23 cellular contexts compared by ENCODE assay signal in genomic region chr4:4766570-4766969, GRCh38.
A peak's percentile ranks its signal among the peaks of the same experiment; 100 is the strongest.
DNase-seq lines count a peak whose midpoint lies in the region; ATAC-seq and TF ChIP-seq lines count a peak whose summit lies in the region.
"Had no signal": no experiment of that assay in that cellular context is flagged by ENCODE, and none has a peak within 500 bp of the region (broad histone marks: within the 10 kb centered on the region; RNA-seq: fewer than 3 reads in every experiment).

No MANE protein-coding gene starts in this region.

- no peaks in the 10 kb centered on the region for H4K20me1 ChIP-seq in BLaER1

- no peak overlapping the region for H3K27ac ChIP-seq in BLaER1
- no peak overlapping the region; the same call in 1 of the 2 replicates for H3K27ac ChIP-seq in HUES6 (ENCODE audit: low read depth, low read length)
- no peak overlapping the region for H3K27ac ChIP-seq in brain microvascular endothelial cell
- peak overlapping the region; percentile 95 for H3K27ac ChIP-seq in mesodermal cell (ENCODE audit: low read depth, low read length, severe bottlenecking)
- H3K27ac ChIP-seq: C4-2B, KMS-11, PC-9, SJCRH30 had no signal

- no peak overlapping the region for H3K4me3 ChIP-seq in BLaER1
- H3K4me3 ChIP-seq in HUES6 (ENCODE audit: low read depth, low read length), result no peak overlapping the region
- H3K4me3 ChIP-seq in brain microvascular endothelial cell (ENCODE audit: low read depth, low read length), result no peak overlapping the region
- H3K4me3 ChIP-seq in mesodermal cell (ENCODE audit: extremely low read depth, insufficient read depth, low read length, poor library complexity, severe bottlenecking), result no peak overlapping the region
- H3K4me3 ChIP-seq: GM12878, PC-9, SJCRH30 had no signal

- peak; percentile 9 for DNase-seq in brain microvascular endothelial cell
- no peak for DNase-seq in activated gamma-delta T cell (lab: John Stamatoyannopoulos, UW)
- no peak for DNase-seq in stimulated activated CD4-positive, alpha-beta T cell treated with anti-CD3 and anti-CD28 coated beads, Interleukin-4, amount 100 ng/mL, for 24 hours
- DNase-seq: Caco-2; CD8-positive, alpha-beta T cell; GDM1; MM.1S; NCI-H1092; NCI-H1417 treated with DMSO at 0.1 percent for 48 hours; NCI-H1694 treated with DMSO at 0.1 percent for 48 hours; NCI-H2081; NCI-H2227 treated with DMSO at 0.1 percent for 48 hours; NCI-H526 treated with DMSO at 0.1 percent for 48 hours; PC-9; SJCRH30 had no signal

- in situ Hi-C loops in brain microvascular endothelial cell (cut with HindIII; ENCODE audit: low pct_ligation_motif_present, low sequenced_read_pairs), result no loop called here

- no peak for TF ChIP-seq CTCF in brain microvascular endothelial cell (IDR thresholded peaks at IDR 0.05; ENCODE audit: low read depth, low read length, missing control alignments)

- H3K27me3 ChIP-seq in BLaER1 (no peaks in the 10 kb centered on the region), HUES6 (ENCODE audit: control insufficient read depth, insufficient read depth, low read length) (no peaks in the 10 kb centered on the region), brain microvascular endothelial cell (replicated peaks) (no peaks in the 10 kb centered on the region)
- H3K27me3 ChIP-seq: SJCRH30 had no signal

- ATAC-seq in GM18858 (IDR thresholded peaks at IDR 0.05; ENCODE audit: unreplicated experiment), result no peak
- ATAC-seq: CD8-positive, alpha-beta T cell; GM12878; Right ventricle myocardium inferior had no signal

- H3K4me1 ChIP-seq in BLaER1 (peaks cover 45% of the 10 kb centered on the region), HUES6 (ENCODE audit: control insufficient read depth, insufficient read depth, low read length) (peaks cover 37% of the 10 kb centered on the region), mesodermal cell (ENCODE audit: control insufficient read depth, insufficient read depth, low read length, poor library complexity, severe bottlenecking) (peaks cover 43% of the 10 kb centered on the region)
- H3K4me1 ChIP-seq: Caco-2 had no signal

- peaks cover 21% of the 10 kb centered on the region for H3K9me3 ChIP-seq in BLaER1
- H3K9me3 ChIP-seq in HUES6 (ENCODE audit: control insufficient read depth, insufficient read depth, low read depth, low read length), result no peaks in the 10 kb centered on the region
- H3K9me3 ChIP-seq in mesodermal cell (ENCODE audit: control insufficient read depth, low read length), result no peaks in the 10 kb centered on the region
- H3K9me3 ChIP-seq: Caco-2, SJCRH30 had no signal

- H3K36me3 ChIP-seq in BLaER1, result no peaks in the 10 kb centered on the region
- H3K36me3 ChIP-seq in HUES6 (ENCODE audit: control insufficient read depth, insufficient read depth, low read length), result no peaks in the 10 kb centered on the region
- no peaks in the 10 kb centered on the region for H3K36me3 ChIP-seq in brain microvascular endothelial cell (replicated peaks)
- no peaks in the 10 kb centered on the region for H3K36me3 ChIP-seq in mesodermal cell (ENCODE audit: control insufficient read depth, insufficient read depth, low read length)
- H3K36me3 ChIP-seq: SJCRH30 had no signal

- WGBS in mesodermal cell (ENCODE audit: insufficient coverage in 2 of 2), 2 experiments, result 82 to 90% methylated on average over 2 to 3 of the region's 5 CpGs

- H3K9ac ChIP-seq in BLaER1 (no peak overlapping the region), HUES6 (ENCODE audit: low read length) (peak overlapping the region; percentile 21)
- H3K9ac ChIP-seq: KMS-11 had no signal

- peak overlapping the region; percentile 61 for H3K4me2 ChIP-seq in BLaER1
- H3K4me2 ChIP-seq: KMS-11, PC-9 had no signal
